5 cellular contexts compared by ENCODE assay signal in the genomic region with DNA sequence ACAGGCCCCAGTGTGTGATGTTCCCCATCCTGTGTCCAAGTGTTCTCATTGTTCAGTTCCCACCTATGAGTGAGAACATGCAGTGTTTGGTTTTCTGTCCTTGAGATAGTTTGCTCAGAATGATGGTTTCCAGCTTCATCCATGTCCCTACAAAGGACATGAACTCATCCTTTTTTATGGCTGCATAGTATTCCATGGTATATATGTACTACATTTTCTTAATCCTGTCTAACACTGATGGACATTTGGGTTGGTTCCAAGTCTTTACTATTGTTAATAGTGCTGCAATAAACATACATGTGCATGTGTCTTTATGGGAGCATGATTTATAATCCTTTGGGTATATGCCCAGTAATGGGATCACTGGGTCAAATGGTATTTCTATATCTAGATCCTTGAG. TPM values are rescaled to one million over a fixed set of nuclear protein-coding genes. Genes with fewer than 3 reads are reported as not detected.
"Had no signal": no experiment of that assay in that cellular context is flagged by ENCODE, and none has a peak within 500 bp of the region (broad histone marks: within the 10 kb centered on the region; RNA-seq: fewer than 3 reads in every experiment).

No MANE protein-coding gene starts in this region.

RNA-seq across cellular contexts. Expression of a gene that starts 22.7 kb away (rescaled TPM):
- total RNA-seq: HepG2, HT-29, HT1080, IMR-90 had no signal
- polyA plus RNA-seq: HepG2, IgD-negative memory B cell, IMR-90 had no signal
